Comparison of ENCODE assay signal across 12 cellular contexts in the genomic region with DNA sequence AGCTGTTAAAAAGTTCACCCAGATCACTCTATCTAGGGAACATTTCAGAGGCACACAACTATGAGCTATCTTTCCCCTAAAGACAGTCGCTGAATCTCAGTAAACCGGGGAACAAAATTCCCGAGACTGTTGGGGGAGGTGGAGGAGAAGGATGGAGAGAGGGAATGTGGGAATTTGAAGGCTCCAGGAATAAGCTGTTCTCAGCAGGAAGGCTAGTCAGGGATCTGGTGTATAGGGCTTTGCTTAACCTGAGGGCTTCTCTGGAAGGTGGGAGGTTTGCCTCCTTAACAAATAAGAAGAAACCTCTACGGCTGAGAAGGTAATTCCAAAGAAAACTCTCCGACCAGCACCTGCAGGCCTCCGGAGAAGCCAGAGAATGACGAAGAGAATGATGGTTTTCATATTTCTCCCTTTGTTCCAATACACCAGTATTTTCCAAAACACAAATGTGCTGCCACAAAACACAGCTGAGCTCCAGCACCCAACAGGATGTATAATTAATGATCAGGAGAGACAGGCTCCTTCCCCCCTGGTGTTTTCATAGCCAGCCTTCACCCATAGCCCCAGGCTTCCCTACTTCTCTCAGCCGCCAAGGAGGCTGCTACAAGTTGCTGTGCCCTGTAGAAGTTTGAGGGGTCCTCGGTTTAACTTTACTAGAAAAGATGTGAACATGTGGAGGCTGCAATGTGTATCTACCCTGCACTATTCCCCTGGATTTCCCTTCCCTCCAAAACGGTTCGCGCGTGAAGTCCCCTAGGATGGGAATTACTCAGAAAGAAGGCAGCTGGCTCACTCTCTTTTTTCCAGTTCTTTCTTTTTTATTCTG. TPM values are rescaled to one million over a fixed set of nuclear protein-coding genes. Genes with fewer than 3 reads are reported as not detected.
DNase-seq lines count a peak whose midpoint lies in the region; ATAC-seq and TF ChIP-seq lines count a peak whose summit lies in the region.
"Had no signal": no experiment of that assay in that cellular context is flagged by ENCODE, and none has a peak within 500 bp of the region (broad histone marks: within the 10 kb centered on the region; RNA-seq: fewer than 3 reads in every experiment).

No MANE protein-coding gene starts in this region.

- H3K9me3 Mint-ChIP-seq in neural progenitor cell, result no peaks in the 10 kb centered on the region
- H3K9me3 Mint-ChIP-seq in natural killer cell treated with Interleukin-12 subunit alpha and Interleukin-12 subunit beta and Interleukin-15 and Interleukin-18, amount 100 ng/mL, for 72 hours, result no peaks in the 10 kb centered on the region

- H3K4me3 ChIP-seq in AG09309 (ENCODE audit: control insufficient read depth, low read depth, low read length) (peak overlapping the region; percentile 79), MG63 (peak overlapping the region; percentile 90), endocrine pancreas (ENCODE audit: control insufficient read depth, insufficient read depth, low read length) (peak overlapping the region; percentile 79), neural progenitor cell (no peak overlapping the region)
- H3K4me3 ChIP-seq: SK-N-MC had no signal

- H3K27me3 ChIP-seq in MG63 (no peaks in the 10 kb centered on the region), endocrine pancreas (ENCODE audit: control insufficient read depth, insufficient read depth, low read length) (no peaks in the 10 kb centered on the region), neural progenitor cell (peaks cover 68% of the 10 kb centered on the region)

- peaks cover 53% of the 10 kb centered on the region for H3K27me3 Mint-ChIP-seq in neural progenitor cell (ENCODE audit: insufficient read depth, low read depth)
- peaks cover 53 to 64% of the 10 kb centered on the region in 2 donors for H3K27me3 Mint-ChIP-seq in natural killer cell treated with Interleukin-12 subunit alpha and Interleukin-12 subunit beta and Interleukin-15 and Interleukin-18, amount 100 ng/mL, for 72 hours

- H3K9me3 ChIP-seq in MG63 (no peaks in the 10 kb centered on the region), endocrine pancreas (ENCODE audit: control insufficient read depth, low read length) (no peaks in the 10 kb centered on the region), neural progenitor cell (ENCODE audit: low read depth) (no peaks in the 10 kb centered on the region)

- H3K4me1 ChIP-seq in endocrine pancreas (ENCODE audit: control insufficient read depth, insufficient read depth, low read length) (no peaks in the 10 kb centered on the region), neural progenitor cell (peaks cover 30% of the 10 kb centered on the region)

- TF ChIP-seq CTCF in AG09309 (IDR thresholded peaks at IDR 0.05; ENCODE audit: control insufficient read depth, insufficient read depth, low read depth, low read length, missing control alignments), result no peak
- no peak for TF ChIP-seq CTCF in neural progenitor cell (IDR thresholded peaks at IDR 0.05)

- H2AFZ ChIP-seq in neural progenitor cell (replicated peaks), result no peak overlapping the region

- H3K79me2 ChIP-seq in neural progenitor cell (ENCODE audit: low read depth), result no peaks in the 10 kb centered on the region

- H3K4me1 Mint-ChIP-seq in neural progenitor cell, result peaks cover 22% of the 10 kb centered on the region
- peaks cover 0 to 3% of the 10 kb centered on the region in 2 donors for H3K4me1 Mint-ChIP-seq in natural killer cell treated with Interleukin-12 subunit alpha and Interleukin-12 subunit beta and Interleukin-15 and Interleukin-18, amount 100 ng/mL, for 72 hours (ENCODE audit: low read depth in 2 of 2)

- H4K20me1 ChIP-seq in neural progenitor cell (ENCODE audit: low read depth), result peaks cover 25% of the 10 kb centered on the region

- H3K9ac ChIP-seq in endocrine pancreas (ENCODE audit: control insufficient read depth, insufficient read depth, low read length) (peak overlapping the region; percentile 94), neural progenitor cell (no peak overlapping the region)

- H3K4me3 Mint-ChIP-seq in neural progenitor cell, result peak overlapping the region; percentile 89
- no peak overlapping the region for H3K4me3 Mint-ChIP-seq in natural killer cell treated with Interleukin-12 subunit alpha and Interleukin-12 subunit beta and Interleukin-15 and Interleukin-18, amount 100 ng/mL, for 72 hours

- no peaks in the 10 kb centered on the region for H3K36me3 Mint-ChIP-seq in neural progenitor cell
- no peaks in the 10 kb centered on the region for H3K36me3 Mint-ChIP-seq in natural killer cell treated with Interleukin-12 subunit alpha and Interleukin-12 subunit beta and Interleukin-15 and Interleukin-18, amount 100 ng/mL, for 72 hours
- H3K36me3 Mint-ChIP-seq: naive thymus-derived CD4-positive, alpha-beta T cell had no signal

- DNase-seq in AG09309 (ENCODE audit: low read depth) (no peak), MG63 (no peak), neural progenitor cell (ENCODE audit: low spot score) (peak; percentile 35), NCI-H1694 (lab: John Stamatoyannopoulos, UW) (no peak), globus pallidus (ENCODE audit: low spot score) (no peak)
- no peak for DNase-seq in natural killer cell treated with Interleukin-12 subunit alpha and Interleukin-12 subunit beta and Interleukin-15 and Interleukin-18, amount 100 ng/mL, for 72 hours (ENCODE audit: low spot score)
- DNase-seq: DMS153; naive thymus-derived CD4-positive, alpha-beta T cell; NCI-H1105 had no signal

- H3K27ac Mint-ChIP-seq in neural progenitor cell, result no peak overlapping the region
- H3K27ac Mint-ChIP-seq in natural killer cell treated with Interleukin-12 subunit alpha and Interleukin-12 subunit beta and Interleukin-15 and Interleukin-18, amount 100 ng/mL, for 72 hours, result no peak overlapping the region
- H3K27ac Mint-ChIP-seq: naive thymus-derived CD4-positive, alpha-beta T cell had no signal

- peaks cover 11% of the 10 kb centered on the region for H3K36me3 ChIP-seq in MG63
- H3K36me3 ChIP-seq in endocrine pancreas (ENCODE audit: control insufficient read depth, insufficient read depth, low read length), result no peaks in the 10 kb centered on the region
- no peaks in the 10 kb centered on the region for H3K36me3 ChIP-seq in neural progenitor cell

- H3K27ac ChIP-seq in neural progenitor cell, result no peak overlapping the region
- H3K27ac ChIP-seq: SK-N-MC had no signal

- ATAC-seq in natural killer cell treated with Interleukin-12 subunit alpha and Interleukin-12 subunit beta and Interleukin-15 and Interleukin-18, amount 100 ng/mL, for 72 hours, result no peak
- no peak for ATAC-seq in HG02759 (IDR thresholded peaks at IDR 0.05; ENCODE audit: unreplicated experiment)
- ATAC-seq: naive thymus-derived CD4-positive, alpha-beta T cell had no signal

- H3K4me2 ChIP-seq in neural progenitor cell, result peak overlapping the region; percentile 100

- H3F3A ChIP-seq in neural progenitor cell (ENCODE audit: low read depth), result peaks cover 11% of the 10 kb centered on the region

RNA-seq across cellular contexts. Expression of a gene that starts 2.0 kb away (rescaled TPM):
- total RNA-seq in MG63 (2014; rRNA removed; shearing (Covaris generic); ENCODE audit: low replicate concordance), result 40.8 and 58.6 TPM in 2 replicates
- total RNA-seq in neural progenitor cell (ENCODE audit: low replicate concordance), result 2.4 and 3.7 TPM in 2 replicates
- 1 to 10 TPM in 1 of 2 donors, not detected in 1; 2.8 TPM for total RNA-seq in natural killer cell treated with Interleukin-12 subunit alpha and Interleukin-12 subunit beta and Interleukin-15 and Interleukin-18, amount 100 ng/mL, for 72 hours
